In the genomic region with DNA sequence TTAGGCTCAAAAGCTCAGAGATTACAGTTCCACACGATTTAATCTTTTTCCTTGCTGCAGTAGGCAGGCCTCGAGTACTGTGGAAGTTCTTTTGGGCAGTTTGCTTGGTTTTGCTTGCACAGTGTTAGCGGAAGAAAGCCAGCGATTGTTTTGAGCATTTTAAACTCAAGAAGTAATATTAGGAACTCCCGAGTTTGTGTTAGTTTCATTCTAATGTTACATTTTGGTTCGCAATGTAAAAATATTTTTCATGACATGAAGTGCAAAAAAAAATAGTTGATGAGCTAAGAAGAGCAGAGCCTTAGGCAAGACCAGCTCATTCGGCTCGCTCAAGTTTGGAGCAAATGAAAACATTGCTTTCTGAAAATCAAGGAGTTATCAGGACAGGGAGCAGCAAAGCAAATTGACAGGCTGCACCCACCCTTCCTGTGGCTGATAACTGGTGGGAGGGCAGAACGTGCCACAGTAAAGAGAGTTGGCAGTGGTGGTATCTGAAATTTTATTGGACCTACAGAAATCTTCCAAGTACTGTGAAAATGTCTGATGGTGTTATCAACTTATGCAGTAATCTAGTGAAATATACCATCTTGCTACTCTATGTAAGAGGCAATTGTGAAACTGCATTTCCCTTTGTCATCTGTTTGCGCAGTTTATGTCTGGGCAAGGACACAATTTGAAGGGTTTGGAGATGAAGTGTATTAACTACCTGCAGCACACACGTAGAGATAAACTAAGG, we compare ENCODE assay signal across 8 cellular contexts. TPM values are rescaled to one million over a fixed set of nuclear protein-coding genes. Genes with fewer than 3 reads are reported as not detected.
DNase-seq lines count a peak whose midpoint lies in the region; ATAC-seq and TF ChIP-seq lines count a peak whose summit lies in the region.

No MANE protein-coding gene starts in this region.

- peaks cover 40% of the 10 kb centered on the region for H3K27me3 Mint-ChIP-seq in mesothelial cell of epicardium (ENCODE audit: low read depth)

- ATAC-seq in body of pancreas (no peak), aorta (ENCODE audit: low FRiP score) (no peak), GM18498 (IDR thresholded peaks at IDR 0.05; ENCODE audit: unreplicated experiment) (no peak), HG02571 (IDR thresholded peaks at IDR 0.05; ENCODE audit: unreplicated experiment) (no peak)

- no peak for TF ChIP-seq CTCF in BE2C (IDR thresholded peaks at IDR 0.05; ENCODE audit: low read depth, low read length)
- no peak for TF ChIP-seq CTCF in body of pancreas (IDR thresholded peaks at IDR 0.05)
- TF ChIP-seq CTCF in mesothelial cell of epicardium (IDR thresholded peaks at IDR 0.05; ENCODE audit: unreplicated experiment) = no peak

- peaks cover 31% of the 10 kb centered on the region for H3K4me1 Mint-ChIP-seq in mesothelial cell of epicardium

- TF ChIP-seq POLR2A in body of pancreas (IDR thresholded peaks at IDR 0.05) = peak in 1 of 3 donors; percentile 5

- no peak overlapping the region for H3K27ac Mint-ChIP-seq in mesothelial cell of epicardium

- in situ Hi-C loops in KBM-7 (cut with MboI; ENCODE audit: low pct_unique_long_range_greater_than_20kb, low sequenced_read_pairs) = no loop called here

- no peaks in the 10 kb centered on the region for H3K9me3 ChIP-seq in BE2C
- H3K9me3 ChIP-seq in body of pancreas = no peaks in the 10 kb centered on the region
- H3K9me3 ChIP-seq in aorta (ENCODE audit: control insufficient read depth, low read length) = no peaks in the 10 kb centered on the region

- H3K27ac ChIP-seq in body of pancreas = peak overlapping the region; percentile 41 to 87 (median 84)
- H3K27ac ChIP-seq in aorta (ENCODE audit: low read depth in 1 of 2, low read length in 2 of 2) = no peak overlapping the region

- H3K4me3 ChIP-seq in BE2C (ENCODE audit: low read depth, low read length) = peak overlapping the region; percentile 66
- H3K4me3 ChIP-seq in body of pancreas = peak overlapping the region in 1 of 2 donors; percentile 47
- H3K4me3 ChIP-seq in aorta (ENCODE audit: low read length in 2 of 2) = peak overlapping the region; percentile 59 to 96

- no peaks in the 10 kb centered on the region for H3K36me3 ChIP-seq in BE2C
- H3K36me3 ChIP-seq in body of pancreas (replicated peaks in 1 of 2; ENCODE audit: insufficient read depth in 1 of 2, low read depth in 2 of 2) = no peaks in the 10 kb centered on the region
- H3K36me3 ChIP-seq in aorta (ENCODE audit: control insufficient read depth in 1 of 2, insufficient read depth in 2 of 2, low read length in 1 of 2) = no peaks in the 10 kb centered on the region

- DNase-seq in BE2C = no peak
- peak; percentile 36 for DNase-seq in KBM-7
- DNase-seq in body of pancreas = no peak
- no peak for DNase-seq in mesothelial cell of epicardium (ENCODE audit: low spot score in 2 of 2, unreplicated experiment in 2 of 2)
- no peak for DNase-seq in aorta
- DNase-seq in posterior cingulate gyrus = no peak

- 4 to 5% methylated on average over 11 of the region's 11 CpGs for WGBS in body of pancreas, 2 donors
- WGBS in aorta, 2 donors = 47 to 57% methylated on average over 11 of the region's 11 CpGs

- no peaks in the 10 kb centered on the region for H3K9me3 Mint-ChIP-seq in mesothelial cell of epicardium

- H3K36me3 Mint-ChIP-seq in mesothelial cell of epicardium = no peaks in the 10 kb centered on the region

- intact Hi-C loops in body of pancreas (cut with DNase I) = no loop called here
- intact Hi-C loops in aorta (cut with DNase I) = loop anchor here (10.0 kb wide), 1 partner anchor 281 kb away; the partner anchor contains the start of gene DAZL (in 2 of the 2)
- intact Hi-C loops in posterior cingulate gyrus (cut with DNase I) = loop anchor here (10.0 kb wide), 2 partner anchors 149 to 281 kb away; partner anchors contain the start of gene DAZL

- no peaks in the 10 kb centered on the region for H3K27me3 ChIP-seq in BE2C
- H3K27me3 ChIP-seq in body of pancreas = no peaks in the 10 kb centered on the region
- no peaks in the 10 kb centered on the region for H3K27me3 ChIP-seq in aorta (ENCODE audit: control insufficient read depth in 1 of 2, insufficient read depth in 2 of 2, low read length in 1 of 2)

- H3K4me1 ChIP-seq in BE2C = no peaks in the 10 kb centered on the region; the same call in 1 of the 2 replicates
- peaks cover 36% of the 10 kb centered on the region for H3K4me1 ChIP-seq in body of pancreas
- peaks cover 0 to 3% of the 10 kb centered on the region in 2 donors for H3K4me1 ChIP-seq in aorta (ENCODE audit: control insufficient read depth in 1 of 2, insufficient read depth in 2 of 2, low read length in 2 of 2)

- H3K4me3 Mint-ChIP-seq in mesothelial cell of epicardium = peak overlapping the region; percentile 70

RNA-seq across cellular contexts. Expression of gene PLCL2, which starts 1.4 kb away (rescaled TPM):
- 0.34 TPM for polyA plus RNA-seq in BE2C (2012; ENCODE audit: insufficient read depth, insufficient read length, low read depth)
- total RNA-seq in body of pancreas = 10 to 100 TPM; 13.7 to 25.7 TPM
- total RNA-seq in mesothelial cell of epicardium = 3.6 to 3.7 TPM (median 3.6 TPM) in 3 replicates
- 10 to 100 TPM; 10.5 to 16.7 TPM for total RNA-seq in aorta
- polyA plus RNA-seq in aorta = 1 to 10 TPM; 2.1 to 3.4 TPM

Comparison
In these comparisons a context has a peak if more than half of its experiments do, and no peak if none do; other contexts are left out.
1. H3K27ac ChIP-seq: peak in body of pancreas (4 of 4); none in aorta (0 of 2).